ENCODE assay signal across 1 cellular context in genomic region chr20:45290677-45291355, GRCh38.
TF ChIP-seq lines count a peak whose summit lies in the region.

No MANE protein-coding gene starts in this region.

TF ChIP-seq in HepG2, 621 proteins besides CTCF, POLR2A, EP300 and RAD21 (continues in another document):
- TF ChIP-seq ZNF512 (CRISPR knock-in tag; IDR thresholded peaks at IDR 0.05) (no peak), ZMYM2 (CRISPR knock-in tag; IDR thresholded peaks at IDR 0.05) (no peak), YY1 (IDR thresholded peaks at IDR 0.05; ENCODE audit: insufficient read depth, insufficient replicate concordance, low read depth, low read length) (peak; percentile 21), SETDB1 (CRISPR knock-in tag; IDR thresholded peaks at IDR 0.05; ENCODE audit: borderline replicate concordance) (no peak), NR2F6 (IDR thresholded peaks at IDR 0.05) (0 out of 2 replicates have a peak, but pooled peaks have one; percentile 24), NR2F6 (CRISPR knock-in tag; IDR thresholded peaks at IDR 0.05) (no peak), ZKSCAN8 (CRISPR knock-in tag; IDR thresholded peaks at IDR 0.05; ENCODE audit: borderline replicate concordance) (no peak), SIN3A (IDR thresholded peaks at IDR 0.05; ENCODE audit: borderline replicate concordance, low read depth, low read length) (no peak), ZFP82 (CRISPR knock-in tag; IDR thresholded peaks at IDR 0.05; ENCODE audit: borderline replicate concordance) (no peak), HIVEP1 (CRISPR knock-in tag; IDR thresholded peaks at IDR 0.05) (no peak), ZNF614 (CRISPR knock-in tag; IDR thresholded peaks at IDR 0.05; ENCODE audit: borderline replicate concordance) (0 out of 2 replicates have a peak, but pooled peaks have one; percentile 42), ZNF589 (CRISPR knock-in tag; conservative IDR thresholded peaks at IDR 0.05) (no peak), GABPA (IDR thresholded peaks at IDR 0.05; ENCODE audit: low read depth, low read length) (no peak), GABPA (CRISPR knock-in tag; IDR thresholded peaks at IDR 0.05; ENCODE audit: low read depth) (no peak), RFX5 (IDR thresholded peaks at IDR 0.05; ENCODE audit: low read depth, low read length) (no peak), THAP9 (CRISPR knock-in tag; IDR thresholded peaks at IDR 0.05; ENCODE audit: borderline replicate concordance) (0 out of 2 replicates have a peak, but pooled peaks have one; percentile 31), XBP1 (CRISPR knock-in tag; IDR thresholded peaks at IDR 0.05) (no peak), SAP130 (CRISPR knock-in tag; IDR thresholded peaks at IDR 0.05; ENCODE audit: low read depth) (no peak), STAG1 (CRISPR knock-in tag; IDR thresholded peaks at IDR 0.05) (peak; percentile 83), ZNF264 (CRISPR knock-in tag; IDR thresholded peaks at IDR 0.05) (no peak), THRA (CRISPR knock-in tag; IDR thresholded peaks at IDR 0.05; ENCODE audit: borderline replicate concordance) (0 out of 2 replicates have a peak, but pooled peaks have one; percentile 29), ZNF44 (CRISPR knock-in tag; IDR thresholded peaks at IDR 0.05) (0 out of 2 replicates have a peak, but pooled peaks have one; percentile 13), TCF12 (IDR thresholded peaks at IDR 0.05) (no peak), TCF12 (CRISPR knock-in tag; IDR thresholded peaks at IDR 0.05) (0 out of 2 replicates have a peak, but pooled peaks have one; percentile 24), KLF16 (CRISPR knock-in tag; IDR thresholded peaks at IDR 0.05) (0 out of 4 replicates have a peak, but pooled peaks of 1 of the 2 experiments have one; percentile 33), RFXANK (CRISPR knock-in tag; IDR thresholded peaks at IDR 0.05) (no peak), JDP2 (CRISPR knock-in tag; IDR thresholded peaks at IDR 0.05; ENCODE audit: borderline replicate concordance) (no peak), IRF1 (CRISPR knock-in tag; IDR thresholded peaks at IDR 0.05; ENCODE audit: low read depth) (no peak), ZFY (CRISPR knock-in tag; IDR thresholded peaks at IDR 0.05) (no peak), ZNF501 (CRISPR knock-in tag; IDR thresholded peaks at IDR 0.05) (peak; percentile 35; the same call in 1 of the 2 replicates), CERS6 (CRISPR knock-in tag; IDR thresholded peaks at IDR 0.05) (no peak), ZFP91 (CRISPR knock-in tag; IDR thresholded peaks at IDR 0.05; ENCODE audit: borderline replicate concordance) (peak; percentile 20; the same call in 1 of the 2 replicates), ZBTB25 (CRISPR knock-in tag; IDR thresholded peaks at IDR 0.05) (peak; percentile 58; the same call in 1 of the 2 replicates), GMEB1 (CRISPR knock-in tag; IDR thresholded peaks at IDR 0.05; ENCODE audit: borderline replicate concordance) (no peak), NFE2 (CRISPR knock-in tag; IDR thresholded peaks at IDR 0.05) (no peak), TEAD3 (CRISPR knock-in tag; optimal IDR thresholded peaks at IDR 0.05; ENCODE audit: borderline replicate concordance) (peak; percentile 46), ZNF567 (CRISPR knock-in tag; IDR thresholded peaks at IDR 0.05; ENCODE audit: borderline replicate concordance) (no peak), ZNF746 (CRISPR knock-in tag; IDR thresholded peaks at IDR 0.05) (no peak), KDM3A (CRISPR knock-in tag; IDR thresholded peaks at IDR 0.05; ENCODE audit: low read depth) (no peak), ZNF776 (CRISPR knock-in tag; IDR thresholded peaks at IDR 0.05) (no peak), ZBTB26 (CRISPR knock-in tag; IDR thresholded peaks at IDR 0.05; ENCODE audit: borderline replicate concordance) (0 out of 2 replicates have a peak, but pooled peaks have one; percentile 47), SMC3 (IDR thresholded peaks at IDR 0.05; ENCODE audit: low read length) (peak; percentile 82), SALL1 (CRISPR knock-in tag; IDR thresholded peaks at IDR 0.05) (peak; percentile 21; the same call in 1 of the 2 replicates), IRF9 (CRISPR knock-in tag; IDR thresholded peaks at IDR 0.05; ENCODE audit: borderline replicate concordance) (peak; percentile 55; the same call in 1 of the 2 replicates), BORCS8-MEF2B (CRISPR knock-in tag; IDR thresholded peaks at IDR 0.05) (0 out of 2 replicates have a peak, but pooled peaks have one; percentile 37), TFE3 (CRISPR knock-in tag; IDR thresholded peaks at IDR 0.05) (peak; percentile 36; the same call in 1 of the 2 replicates)
